In genomic region chr1:19435181-19435580, GRCh38 we compare ENCODE assay signal across 10 cellular contexts. TPM values are rescaled to one million over a fixed set of nuclear protein-coding genes. Genes with fewer than 3 reads are reported as not detected.
A peak's percentile ranks its signal among the peaks of the same experiment; 100 is the strongest.
DNase-seq lines count a peak whose midpoint lies in the region; ATAC-seq, FAIRE-seq and TF ChIP-seq lines count a peak whose summit lies in the region.
"Had no signal": no experiment of that assay in that cellular context is flagged by ENCODE, and none has a peak within 500 bp of the region (broad histone marks: within the 10 kb centered on the region; RNA-seq: fewer than 3 reads in every experiment).

No MANE protein-coding gene starts in this region.

- WGBS in prostate gland = 24% methylated on average over 4 of the region's 4 CpGs

- H3K27ac ChIP-seq in BLaER1 treated with 17β-estradiol and CSF1 and Interleukin-3, amounts not matched to agents 10 nM and 100 nM = peak overlapping the region in 6 of 11 experiments; percentile 5 to 58 (median 42); a peak in 10 of 22 replicates
- H3K27ac ChIP-seq in RWPE2 (ENCODE audit: poor library complexity, severe bottlenecking) (peak overlapping the region; percentile 81), prostate gland (peak overlapping the region; percentile 83 to 96)

- H4K20me1 ChIP-seq in BLaER1 treated with 17β-estradiol and CSF1 and Interleukin-3, amounts not matched to agents 10 nM and 100 nM = peaks cover 98 to 100% (median 100%) of the 10 kb centered on the region in 11 experiments

- peaks cover 47% of the 10 kb centered on the region for H3K4me1 Mint-ChIP-seq in glutamatergic neuron (ENCODE audit: low read depth, unreplicated experiment)

- H3K36me3 Mint-ChIP-seq in glutamatergic neuron (ENCODE audit: unreplicated experiment) = no peaks in the 10 kb centered on the region

- peaks cover 28 to 89% (median 62%) of the 10 kb centered on the region in 10 experiments for H3K4me1 ChIP-seq in BLaER1 treated with 17β-estradiol and CSF1 and Interleukin-3, amounts not matched to agents 10 nM and 100 nM
- peaks cover 60% of the 10 kb centered on the region for H3K4me1 ChIP-seq in RWPE2 (ENCODE audit: insufficient read depth, poor library complexity, severe bottlenecking)
- peaks cover 76% of the 10 kb centered on the region for H3K4me1 ChIP-seq in prostate gland (replicated peaks)

- peaks cover 4% of the 10 kb centered on the region for H3K27me3 Mint-ChIP-seq in glutamatergic neuron (ENCODE audit: unreplicated experiment)

- peaks cover 32 to 59% (median 48%) of the 10 kb centered on the region in 11 experiments for H3K36me3 ChIP-seq in BLaER1 treated with 17β-estradiol and CSF1 and Interleukin-3, amounts not matched to agents 10 nM and 100 nM
- peaks cover 29% of the 10 kb centered on the region for H3K36me3 ChIP-seq in RWPE2 (ENCODE audit: low read depth)
- no peaks in the 10 kb centered on the region for H3K36me3 ChIP-seq in prostate gland

- TF ChIP-seq CTCF in RWPE2 (IDR thresholded peaks at IDR 0.05; ENCODE audit: poor library complexity, severe bottlenecking) = no peak
- no peak for TF ChIP-seq CTCF in fibroblast of pulmonary artery (IDR thresholded peaks at IDR 0.05; ENCODE audit: low read length, missing control alignments)
- no peak for TF ChIP-seq CTCF in prostate gland (IDR thresholded peaks at IDR 0.05)
- TF ChIP-seq CTCF in glutamatergic neuron (IDR thresholded peaks at IDR 0.05; ENCODE audit: partially characterized antibody, unreplicated experiment) = no peak

- H3K9me3 ChIP-seq in BLaER1 treated with 17β-estradiol and CSF1 and Interleukin-3, amounts not matched to agents 10 nM and 100 nM (replicated peaks in 1 of 11) = no peaks in the 10 kb centered on the region
- H3K9me3 ChIP-seq in RWPE2 (ENCODE audit: severe bottlenecking) = no peaks in the 10 kb centered on the region
- H3K9me3 ChIP-seq in prostate gland = no peaks in the 10 kb centered on the region

- H3K9ac ChIP-seq in BLaER1 treated with 17β-estradiol and CSF1 and Interleukin-3, amounts not matched to agents 10 nM and 100 nM = peak overlapping the region in 5 of 11 experiments; percentile 5 to 42 (median 14); a peak in 6 of 22 replicates

- peak overlapping the region; percentile 3 to 91 (median 55); a peak in 17 of 22 replicates for H3K4me2 ChIP-seq in BLaER1 treated with 17β-estradiol and CSF1 and Interleukin-3, amounts not matched to agents 10 nM and 100 nM

- no peaks in the 10 kb centered on the region for H3K27me3 ChIP-seq in BLaER1 treated with 17β-estradiol and CSF1 and Interleukin-3, amounts not matched to agents 10 nM and 100 nM
- H3K27me3 ChIP-seq in RWPE2 (ENCODE audit: insufficient read depth, poor library complexity, severe bottlenecking) (no peaks in the 10 kb centered on the region), prostate gland (replicated peaks; ENCODE audit: insufficient read depth) (no peaks in the 10 kb centered on the region)

- no peak for FAIRE-seq in RCC 7860 (lab: Jason Lieb, UNC)

- TF ChIP-seq POLR2A in prostate gland (IDR thresholded peaks at IDR 0.05) = no peak

- no peak overlapping the region for H3K4me3 Mint-ChIP-seq in glutamatergic neuron (ENCODE audit: unreplicated experiment)

- DNase-seq in RWPE2 (ENCODE audit: low spot score) (no peak), fibroblast of pulmonary artery (ENCODE audit: low read depth) (peak; percentile 90), prostate gland (ENCODE audit: low spot score) (peak; percentile 60), DMS 273 treated with DMSO at 0.1 percent for 48 hours (lab: John Stamatoyannopoulos, UW) (no peak), RCC 7860 (ENCODE audit: low spot score) (no peak), glutamatergic neuron (no peak)
- DNase-seq: NCI-H187; stimulated activated CD4-positive, alpha-beta T cell treated with anti-CD3 and anti-CD28 coated beads, Interleukin-2, amount 100 ng/mL, for 48 hours had no signal

- H3K27ac Mint-ChIP-seq in glutamatergic neuron (ENCODE audit: unreplicated experiment) = no peak overlapping the region

- H3K9me3 Mint-ChIP-seq in glutamatergic neuron (ENCODE audit: unreplicated experiment) = peaks cover 9% of the 10 kb centered on the region

- ATAC-seq in RWPE2 (ENCODE audit: low read depth) = no peak
- no peak for ATAC-seq in HG03432 (IDR thresholded peaks at IDR 0.05; ENCODE audit: unreplicated experiment)

- intact Hi-C loops in prostate gland (cut with DNase I) = loop anchor here (5.0 kb wide), 1 partner anchor 212 kb away; no protein-coding TSS in a partner anchor

- H3K4me3 ChIP-seq in BLaER1 treated with 17β-estradiol and CSF1 and Interleukin-3, amounts not matched to agents 10 nM and 100 nM = 0 out of 20 replicates have a peak overlapping the region, but pooled peaks of 1 of the 10 experiments have one; percentile 20
- no peak overlapping the region for H3K4me3 ChIP-seq in RWPE2 (ENCODE audit: severe bottlenecking)
- H3K4me3 ChIP-seq in fibroblast of pulmonary artery (replicated peaks; ENCODE audit: low read depth, low read length) = no peak overlapping the region
- no peak overlapping the region for H3K4me3 ChIP-seq in prostate gland

RNA-seq across cellular contexts. Expression of gene CAPZB, which starts 50.2 kb away (rescaled TPM):
- total RNA-seq in prostate gland (100 to 1,000 TPM; 139 to 150 TPM), glutamatergic neuron (ENCODE audit: unreplicated experiment) (326 TPM)

Comparison
In these comparisons a context has a peak if more than half of its experiments do, and no peak if none do; other contexts are left out.
1. DNase-seq: peak in fibroblast of pulmonary artery (single experiment) and prostate gland (single experiment); none in RWPE2 (single experiment), DMS 273 treated with DMSO at 0.1 percent for 48 hours (single experiment), RCC 7860 (single experiment) and glutamatergic neuron (single experiment).
2. Peak in every context shown above with its lines, with median percentiles within 50 percentile points of each other: H3K27ac ChIP-seq.